8 cellular contexts compared by ENCODE assay signal in genomic region chr5:181243020-181243520, GRCh38. TPM values are rescaled to one million over a fixed set of nuclear protein-coding genes. Genes with fewer than 3 reads are reported as not detected.
A peak's percentile ranks its signal among the peaks of the same experiment; 100 is the strongest.
DNase-seq lines count a peak whose midpoint lies in the region; ATAC-seq, FAIRE-seq and TF ChIP-seq lines count a peak whose summit lies in the region.

No MANE protein-coding gene starts in this region.

- H3K27ac ChIP-seq in RWPE2 (ENCODE audit: poor library complexity, severe bottlenecking) (peak overlapping the region; percentile 94), pancreas (peak overlapping the region; percentile 69 to 98 (median 88))

- H3K9me3 ChIP-seq in RWPE2 (ENCODE audit: severe bottlenecking) (no peaks in the 10 kb centered on the region), pancreas (no peaks in the 10 kb centered on the region)

- H3K36me3 Mint-ChIP-seq in Calu3 (ENCODE audit: insufficient read depth, unreplicated experiment) = peaks cover 100% of the 10 kb centered on the region

- no peaks in the 10 kb centered on the region for H3K27me3 ChIP-seq in RWPE2 (ENCODE audit: insufficient read depth, poor library complexity, severe bottlenecking)
- no peaks in the 10 kb centered on the region for H3K27me3 ChIP-seq in pancreas

- H3K27ac Mint-ChIP-seq in Calu3 (ENCODE audit: unreplicated experiment) = peak overlapping the region; percentile 99

- ATAC-seq in RWPE2 (ENCODE audit: low read depth) (no peak), pancreas (no peak), HG02798 (IDR thresholded peaks at IDR 0.05; ENCODE audit: poor library complexity, unreplicated experiment) (no peak), GM19035 (IDR thresholded peaks at IDR 0.05; ENCODE audit: unreplicated experiment) (no peak)

- peak overlapping the region; percentile 76 for H3K4me3 Mint-ChIP-seq in Calu3 (ENCODE audit: low read depth, unreplicated experiment)

- H3K27me3 Mint-ChIP-seq in Calu3 (ENCODE audit: unreplicated experiment) = no peaks in the 10 kb centered on the region

- TF ChIP-seq CTCF in Calu3 (IDR thresholded peaks at IDR 0.05; ENCODE audit: unreplicated experiment) (no peak), RWPE2 (IDR thresholded peaks at IDR 0.05; ENCODE audit: poor library complexity, severe bottlenecking) (no peak), epithelial cell of proximal tubule (conservative IDR thresholded peaks at IDR 0.05; ENCODE audit: low read depth, low read length) (no peak), pancreas (IDR thresholded peaks at IDR 0.05) (no peak)

- H3K36me3 ChIP-seq in RWPE2 (ENCODE audit: low read depth) (peaks cover 58% of the 10 kb centered on the region), pancreas (peaks cover 6 to 40% (median 38%) of the 10 kb centered on the region in 3 donors)

- no peak for DNase-seq in Calu3
- DNase-seq in RWPE2 (ENCODE audit: low spot score) = no peak
- DNase-seq in epithelial cell of proximal tubule (ENCODE audit: low read depth) = no peak
- no peak for DNase-seq in pancreas
- no peak for DNase-seq in ecto neural progenitor cell (ENCODE audit: low spot score)
- DNase-seq in NCI-H226 = no peak

- FAIRE-seq in pancreas (lab: Jason Lieb, UNC) = no peak

- peak overlapping the region; percentile 71 for H3K4me3 ChIP-seq in RWPE2 (ENCODE audit: severe bottlenecking)
- peak overlapping the region; percentile 85 for H3K4me3 ChIP-seq in epithelial cell of proximal tubule (ENCODE audit: low read depth, low read length)
- H3K4me3 ChIP-seq in pancreas = peak overlapping the region; percentile 61 to 87 (median 78)

- peaks cover 21% of the 10 kb centered on the region for H3K4me1 ChIP-seq in RWPE2 (ENCODE audit: insufficient read depth, poor library complexity, severe bottlenecking)
- peaks cover 20 to 32% (median 28%) of the 10 kb centered on the region in 3 donors for H3K4me1 ChIP-seq in pancreas

- 1% methylated on average over 22 of the region's 22 CpGs for WGBS in pancreas, 2 donors

- CTCF ChIA-PET in Calu3 (lab: Charles Lee) = interaction anchor here (1.1 kb wide), 1 partner anchor 59 kb away, joined by 3 read pairs; no protein-coding TSS in a partner anchor

- no peaks in the 10 kb centered on the region for H3K9me3 Mint-ChIP-seq in Calu3 (ENCODE audit: low read depth, unreplicated experiment)

- BruUV-seq in Calu3 (replicated peaks; lab: Mats Ljungman, UMichigan) = no TSS peak

- intact Hi-C loops in Calu3 (cut with micrococcal nuclease; ENCODE audit: unreplicated experiment) = no loop called here
- intact Hi-C loops in pancreas (cut with DNase I) = no loop called here

- peaks cover 43% of the 10 kb centered on the region for H3K4me1 Mint-ChIP-seq in Calu3 (ENCODE audit: low read depth, unreplicated experiment)

RNA-seq across cellular contexts. Expression of gene RACK1, which starts 0.6 kb away (rescaled TPM):
- 1,679 and 1,946 TPM in 2 replicates for total RNA-seq in Calu3 (2022)
- total RNA-seq in epithelial cell of proximal tubule = 2,747 and 3,067 TPM in 2 replicates
- 1,000 to 10,000 TPM in 5 of 6 donors, 100 to 1,000 TPM in 1; 974 to 1,629 (median 1,266) TPM for total RNA-seq in pancreas
- 1,000 to 10,000 TPM; 1,162 to 1,304 TPM for polyA plus RNA-seq in pancreas

RNA-seq across cellular contexts. Expression of gene TRIM52, which starts 17.9 kb away (rescaled TPM):
- total RNA-seq in Calu3 (2022) (14.8 and 14.9 TPM in 2 replicates), epithelial cell of proximal tubule (1.6 and 3.5 TPM in 2 replicates), pancreas (10 to 100 TPM in 1 of 6 donors, 1 to 10 TPM in 5; 5.6 to 10.4 (median 7.4) TPM)
- polyA plus RNA-seq in pancreas = 10 to 100 TPM; 12.8 to 18.1 TPM

RNA-seq across cellular contexts. Expression of gene TRIM41, which starts 20.0 kb away (rescaled TPM):
- total RNA-seq in Calu3 (2022) (33.5 and 34.2 TPM in 2 replicates), epithelial cell of proximal tubule (10.6 and 12.4 TPM in 2 replicates), pancreas (10 to 100 TPM; 11.4 to 22.1 (median 12.1) TPM)
- polyA plus RNA-seq in pancreas = 10 to 100 TPM; 17.3 to 28.7 TPM

RNA-seq across cellular contexts. Expression of gene TRIM7, which starts 38.1 kb away (rescaled TPM):
- total RNA-seq in Calu3 (2022) (1.8 and 2.4 TPM in 2 replicates), epithelial cell of proximal tubule (2.7 and 14.6 TPM in 2 replicates), pancreas (10 to 100 TPM in 1 of 6 donors, 1 to 10 TPM in 5; 1.9 to 11.1 (median 3.9) TPM)
- polyA plus RNA-seq in pancreas = 1 to 10 TPM; 2.4 to 3.0 TPM
